25 cellular contexts compared by ENCODE assay signal in genomic region chr18:4806342-4806741, GRCh38.
"Had no signal": no experiment of that assay in that cellular context is flagged by ENCODE, and none has a peak within 500 bp of the region (broad histone marks: within the 10 kb centered on the region; RNA-seq: fewer than 3 reads in every experiment).

No MANE protein-coding gene starts in this region.

- H3K9me3 ChIP-seq: MG63, Peyer's patch, SJSA1 had no signal

- H3K4me3 ChIP-seq: MG63, PC-9, Peyer's patch, SJSA1, SK-N-MC had no signal

- H3K4me1 ChIP-seq: Peyer's patch, SJSA1 had no signal

- H3K4me2 ChIP-seq: PC-9 had no signal

- H3K36me3 ChIP-seq: MG63, Peyer's patch, SJSA1 had no signal

- FAIRE-seq: HepG2 had no signal

- ATAC-seq: HepG2 had no signal

- H3K27me3 ChIP-seq: MG63, Peyer's patch, SJSA1 had no signal

- H3K27ac ChIP-seq: PC-9, Peyer's patch, SJSA1, SK-N-MC had no signal

- DNase-seq: IMR-90, Karpas-422, KG1, MG63, NCI-H1092, NCI-H1105 treated with DMSO at 0.1 percent for 48 hours, NCI-H1417 treated with DMSO at 0.1 percent for 48 hours, NCI-H146, NCI-H1694 treated with DMSO at 0.1 percent for 48 hours, NCI-H1930, NCI-H2081, NCI-H2107, NCI-H226, NCI-H446, NCI-H510A, NCI-H524 treated with DMSO at 0.1 percent for 48 hours, NCI-H69, NCI-H774, PC-9, Peyer's patch, Right ventricle myocardium superior, SIG-M5 had no signal

- H2AFZ ChIP-seq: PC-9 had no signal
